ENCODE assay signal across 8 cellular contexts in genomic region chr3:53255775-53256703, GRCh38. TPM values are rescaled to one million over a fixed set of nuclear protein-coding genes. Genes with fewer than 3 reads are reported as not detected.
DNase-seq lines count a peak whose midpoint lies in the region; ATAC-seq and TF ChIP-seq lines count a peak whose summit lies in the region.

TKT (minus strand) TSS chr3:53256022; CDS start chr3:53255942, 80 bp downstream.

- H3K27me3 ChIP-seq in left lung, result no peaks in the 10 kb centered on the region

- H3K4me1 ChIP-seq in left lung, result peaks cover 29 to 46% of the 10 kb centered on the region in 2 donors

- no peaks in the 10 kb centered on the region for H3K36me3 ChIP-seq in left lung

- peak within 1 kb of the TSS; percentile 89 for H3K4me3 Mint-ChIP-seq in activated CD4-positive, alpha-beta T cell treated with anti-CD3 and anti-CD28 coated beads, Interleukin-2, amount 10 ng/mL, durations not matched to agents 7 days and 5 days

- peaks cover 11% of the 10 kb centered on the region for H3K36me3 Mint-ChIP-seq in activated CD4-positive, alpha-beta T cell treated with anti-CD3 and anti-CD28 coated beads, Interleukin-2, amount 10 ng/mL, durations not matched to agents 7 days and 5 days (ENCODE audit: low read depth)

- CTCF ChIA-PET in AG04449 (lab: Yijun Ruan, JAX), result no interaction called here
- CTCF ChIA-PET in activated CD4-positive, alpha-beta T cell treated with anti-CD3 and anti-CD28 coated beads, Interleukin-2, amount 10 ng/mL, durations not matched to agents 7 days and 5 days (lab: Charles Lee), result interaction anchor here (0.9 to 1.0 kb wide), 2 partner anchors 11 to 86 kb away, joined by 3 read pairs; no protein-coding TSS in a partner anchor

- H3K4me3 ChIP-seq in AG04449 (ENCODE audit: low read depth, low read length) (peak within 1 kb of the TSS; percentile 94), left lung (peak within 1 kb of the TSS; percentile 94 to 99)

- DNase-seq in AG04449 (ENCODE audit: low read depth, low spot score) (no peak), NCI-H460 (ENCODE audit: extremely low read depth, low read depth) (peak; percentile 66), dedifferentiated amniotic fluid mesenchymal stem cell (ENCODE audit: extremely low spot score) (peak; percentile 74), left lung (peak; percentile 91 to 99)
- peak; percentile 83 for DNase-seq in activated CD4-positive, alpha-beta T cell treated with anti-CD3 and anti-CD28 coated beads, Interleukin-2, amount 10 ng/mL, durations not matched to agents 7 days and 5 days
- DNase-seq in stimulated activated CD4-positive, alpha-beta T cell treated with anti-CD3 and anti-CD28 coated beads, Interleukin-2, amount 100 ng/mL, for 4 hours (ENCODE audit: low read depth), result peak; percentile 73

- intact Hi-C loops in left lung (cut with DNase I), result no loop called here

- peaks cover 42% of the 10 kb centered on the region for H3K4me1 Mint-ChIP-seq in activated CD4-positive, alpha-beta T cell treated with anti-CD3 and anti-CD28 coated beads, Interleukin-2, amount 10 ng/mL, durations not matched to agents 7 days and 5 days

- no peaks in the 10 kb centered on the region for H3K9me3 ChIP-seq in left lung

- H3K27me3 Mint-ChIP-seq in activated CD4-positive, alpha-beta T cell treated with anti-CD3 and anti-CD28 coated beads, Interleukin-2, amount 10 ng/mL, durations not matched to agents 7 days and 5 days, result peaks cover 5% of the 10 kb centered on the region

- POLR2A ChIA-PET in AG04449 (lab: Yijun Ruan, JAX), result interaction anchor here (0.7 to 1.3 kb wide), 3 partner anchors 12 to 20 kb away, joined by 3 to 5 read pairs (median 4); no protein-coding TSS in a partner anchor
- POLR2A ChIA-PET in activated CD4-positive, alpha-beta T cell treated with anti-CD3 and anti-CD28 coated beads, Interleukin-2, amount 10 ng/mL, durations not matched to agents 7 days and 5 days (lab: Charles Lee), result no interaction called here

- peak within 1 kb of the TSS; percentile 88 to 96 for H3K27ac ChIP-seq in left lung

- ATAC-seq in GM18861 (IDR thresholded peaks at IDR 0.05; ENCODE audit: unreplicated experiment), result peak; percentile 36
- ATAC-seq in HG03097 (IDR thresholded peaks at IDR 0.05; ENCODE audit: low FRiP score, unreplicated experiment), result peak; percentile 43
- ATAC-seq in left lung, result peak; percentile 80

- H3K27ac Mint-ChIP-seq in activated CD4-positive, alpha-beta T cell treated with anti-CD3 and anti-CD28 coated beads, Interleukin-2, amount 10 ng/mL, durations not matched to agents 7 days and 5 days, result peak within 1 kb of the TSS; percentile 88

- no peaks in the 10 kb centered on the region for H3K9me3 Mint-ChIP-seq in activated CD4-positive, alpha-beta T cell treated with anti-CD3 and anti-CD28 coated beads, Interleukin-2, amount 10 ng/mL, durations not matched to agents 7 days and 5 days

- TF ChIP-seq CTCF in AG04449 (IDR thresholded peaks at IDR 0.05; ENCODE audit: insufficient read depth, low read length, missing control alignments) (no peak), left lung (IDR thresholded peaks at IDR 0.05) (no peak)

RNA-seq across cellular contexts. Expression of gene TKT, which starts in this region (rescaled TPM):
- total RNA-seq in NCI-H460 (2014; rRNA removed; shearing (Covaris generic)), result 984 and 1,070 TPM in 2 replicates
- 1,049 and 1,258 TPM in 2 replicates for polyA plus RNA-seq in NCI-H460 (2014; cell fraction: nucleus; rRNA removed)
- 100 to 1,000 TPM; 224 to 228 TPM for total RNA-seq in activated CD4-positive, alpha-beta T cell treated with anti-CD3 and anti-CD28 coated beads, Interleukin-2, amount 10 ng/mL, durations not matched to agents 7 days and 5 days
- total RNA-seq in left lung, result 100 to 1,000 TPM; 458 to 594 TPM
